Comparison of ENCODE assay signal across 1 cellular context in the genomic region with DNA sequence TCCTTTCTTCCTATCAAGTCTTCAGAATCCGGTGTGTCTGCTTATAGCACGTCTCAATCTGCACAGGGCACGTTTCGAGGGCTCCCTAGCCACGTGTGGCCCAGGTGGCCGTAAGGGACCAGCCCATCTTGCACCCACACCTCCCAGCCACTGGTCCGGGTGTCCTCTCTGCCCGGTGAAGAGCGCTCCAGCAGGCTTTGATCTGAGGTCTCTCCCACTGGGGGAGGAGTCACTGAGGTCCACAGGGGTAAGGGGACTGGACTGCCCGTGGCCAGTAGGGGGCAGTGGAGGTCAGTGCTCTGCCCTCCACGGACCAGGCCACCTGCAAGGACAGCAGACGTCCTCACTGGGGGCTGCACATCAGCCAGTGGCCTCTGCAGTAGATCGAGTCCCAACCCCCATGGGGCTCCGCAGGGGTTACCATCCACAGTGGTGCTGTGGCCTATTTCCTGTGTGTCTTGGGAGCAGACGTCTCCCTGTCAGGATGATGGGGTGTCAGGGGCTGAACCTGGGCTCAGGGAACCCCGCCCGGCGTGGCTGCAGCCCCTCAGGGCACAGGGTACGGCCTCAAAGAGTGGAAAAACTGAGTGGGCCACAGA.
TF ChIP-seq lines count a peak whose summit lies in the region.

No MANE protein-coding gene starts in this region.

TF ChIP-seq in HepG2, 621 proteins besides CTCF, POLR2A, EP300 and RAD21 (continued from another document and continues in another):
- TF ChIP-seq, protein P1, sequence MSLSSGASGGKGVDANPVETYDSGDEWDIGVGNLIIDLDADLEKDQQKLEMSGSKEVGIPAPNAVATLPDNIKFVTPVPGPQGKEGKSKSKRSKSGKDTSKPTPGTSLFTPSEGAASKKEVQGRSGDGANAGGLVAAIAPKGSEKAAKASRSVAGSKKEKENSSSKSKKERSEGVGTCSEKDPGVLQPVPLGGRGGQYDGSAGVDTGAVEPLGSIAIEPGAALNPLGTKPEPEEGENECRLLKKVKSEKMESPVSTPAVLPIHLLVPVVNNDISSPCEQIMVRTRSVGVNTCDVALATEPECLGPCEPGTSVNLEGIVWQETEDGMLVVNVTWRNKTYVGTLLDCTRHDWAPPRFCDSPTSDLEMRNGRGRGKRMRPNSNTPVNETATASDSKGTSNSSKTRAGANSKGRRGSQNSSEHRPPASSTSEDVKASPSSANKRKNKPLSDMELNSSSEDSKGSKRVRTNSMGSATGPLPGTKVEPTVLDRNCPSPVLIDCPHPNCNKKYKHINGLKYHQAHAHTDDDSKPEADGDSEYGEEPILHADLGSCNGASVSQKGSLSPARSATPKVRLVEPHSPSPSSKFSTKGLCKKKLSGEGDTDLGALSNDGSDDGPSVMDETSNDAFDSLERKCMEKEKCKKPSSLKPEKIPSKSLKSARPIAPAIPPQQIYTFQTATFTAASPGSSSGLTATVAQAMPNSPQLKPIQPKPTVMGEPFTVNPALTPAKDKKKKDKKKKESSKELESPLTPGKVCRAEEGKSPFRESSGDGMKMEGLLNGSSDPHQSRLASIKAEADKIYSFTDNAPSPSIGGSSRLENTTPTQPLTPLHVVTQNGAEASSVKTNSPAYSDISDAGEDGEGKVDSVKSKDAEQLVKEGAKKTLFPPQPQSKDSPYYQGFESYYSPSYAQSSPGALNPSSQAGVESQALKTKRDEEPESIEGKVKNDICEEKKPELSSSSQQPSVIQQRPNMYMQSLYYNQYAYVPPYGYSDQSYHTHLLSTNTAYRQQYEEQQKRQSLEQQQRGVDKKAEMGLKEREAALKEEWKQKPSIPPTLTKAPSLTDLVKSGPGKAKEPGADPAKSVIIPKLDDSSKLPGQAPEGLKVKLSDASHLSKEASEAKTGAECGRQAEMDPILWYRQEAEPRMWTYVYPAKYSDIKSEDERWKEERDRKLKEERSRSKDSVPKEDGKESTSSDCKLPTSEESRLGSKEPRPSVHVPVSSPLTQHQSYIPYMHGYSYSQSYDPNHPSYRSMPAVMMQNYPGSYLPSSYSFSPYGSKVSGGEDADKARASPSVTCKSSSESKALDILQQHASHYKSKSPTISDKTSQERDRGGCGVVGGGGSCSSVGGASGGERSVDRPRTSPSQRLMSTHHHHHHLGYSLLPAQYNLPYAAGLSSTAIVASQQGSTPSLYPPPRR (CRISPR knock-in tag; IDR thresholded peaks at IDR 0.05; ENCODE audit: borderline replicate concordance): peak; percentile 39; the same call in 1 of the 2 replicates
- TF ChIP-seq, protein P2, sequence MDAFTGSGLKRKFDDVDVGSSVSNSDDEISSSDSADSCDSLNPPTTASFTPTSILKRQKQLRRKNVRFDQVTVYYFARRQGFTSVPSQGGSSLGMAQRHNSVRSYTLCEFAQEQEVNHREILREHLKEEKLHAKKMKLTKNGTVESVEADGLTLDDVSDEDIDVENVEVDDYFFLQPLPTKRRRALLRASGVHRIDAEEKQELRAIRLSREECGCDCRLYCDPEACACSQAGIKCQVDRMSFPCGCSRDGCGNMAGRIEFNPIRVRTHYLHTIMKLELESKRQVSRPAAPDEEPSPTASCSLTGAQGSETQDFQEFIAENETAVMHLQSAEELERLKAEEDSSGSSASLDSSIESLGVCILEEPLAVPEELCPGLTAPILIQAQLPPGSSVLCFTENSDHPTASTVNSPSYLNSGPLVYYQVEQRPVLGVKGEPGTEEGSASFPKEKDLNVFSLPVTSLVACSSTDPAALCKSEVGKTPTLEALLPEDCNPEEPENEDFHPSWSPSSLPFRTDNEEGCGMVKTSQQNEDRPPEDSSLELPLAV (CRISPR knock-in tag; conservative IDR thresholded peaks at IDR 0.05; ENCODE audit: low read depth): no peak
- TF ChIP-seq PLRG1 (conservative IDR thresholded peaks at IDR 0.05) (no peak), SETDB1 (CRISPR knock-in tag; IDR thresholded peaks at IDR 0.05; ENCODE audit: borderline replicate concordance) (no peak), GFI1 (CRISPR knock-in tag; IDR thresholded peaks at IDR 0.05; ENCODE audit: borderline replicate concordance) (no peak), MXD1 (CRISPR knock-in tag; IDR thresholded peaks at IDR 0.05) (no peak), PRPF4 (IDR thresholded peaks at IDR 0.05; ENCODE audit: low read depth, low read length, poor library complexity, severe bottlenecking) (no peak), ZSCAN9 (CRISPR knock-in tag; IDR thresholded peaks at IDR 0.05; ENCODE audit: borderline replicate concordance) (no peak), NBN (conservative IDR thresholded peaks at IDR 0.05) (no peak), ZFAT (CRISPR knock-in tag; conservative IDR thresholded peaks at IDR 0.05) (no peak), SNAI1 (CRISPR knock-in tag; IDR thresholded peaks at IDR 0.05; ENCODE audit: borderline replicate concordance) (no peak), ZNF737 (CRISPR knock-in tag; IDR thresholded peaks at IDR 0.05; ENCODE audit: borderline replicate concordance) (0 out of 2 replicates have a peak, but pooled peaks have one; percentile 62), ZNF629 (CRISPR knock-in tag; conservative IDR thresholded peaks at IDR 0.05) (no peak; the same call in 1 of the 2 replicates), MAFF (IDR thresholded peaks at IDR 0.05; ENCODE audit: low read depth, low read length) (no peak), ZNF512 (CRISPR knock-in tag; IDR thresholded peaks at IDR 0.05) (no peak), ZNF354B (CRISPR knock-in tag; IDR thresholded peaks at IDR 0.05) (no peak), DDIT3 (CRISPR knock-in tag; IDR thresholded peaks at IDR 0.05) (no peak), GABPA (IDR thresholded peaks at IDR 0.05; ENCODE audit: low read depth, low read length) (no peak), GABPA (CRISPR knock-in tag; IDR thresholded peaks at IDR 0.05; ENCODE audit: low read depth) (no peak), MAFK (conservative IDR thresholded peaks at IDR 0.05 in 1 of 2, IDR thresholded peaks at IDR 0.05 in 1 of 2; ENCODE audit: low read length in 2 of 2) (no peak), ZNF3 (CRISPR knock-in tag; IDR thresholded peaks at IDR 0.05) (no peak), SIN3A (IDR thresholded peaks at IDR 0.05; ENCODE audit: borderline replicate concordance, low read depth, low read length) (no peak), ZBTB20 (CRISPR knock-in tag; IDR thresholded peaks at IDR 0.05; ENCODE audit: borderline replicate concordance, low read depth) (no peak), ZNF225 (CRISPR knock-in tag; IDR thresholded peaks at IDR 0.05) (no peak), DNMT1 (CRISPR knock-in tag; IDR thresholded peaks at IDR 0.05) (0 out of 2 replicates have a peak, but pooled peaks have one; percentile 55), ARHGAP35 (CRISPR knock-in tag; IDR thresholded peaks at IDR 0.05; ENCODE audit: borderline replicate concordance) (no peak), CBFB (CRISPR knock-in tag; IDR thresholded peaks at IDR 0.05) (no peak), ZNF17 (CRISPR knock-in tag; IDR thresholded peaks at IDR 0.05) (no peak), NONO (IDR thresholded peaks at IDR 0.05) (no peak), NONO (CRISPR knock-in tag; conservative IDR thresholded peaks at IDR 0.05) (no peak), KDM5B (CRISPR knock-in tag; IDR thresholded peaks at IDR 0.05; ENCODE audit: borderline replicate concordance) (peak; percentile 89), ZNF367 (CRISPR knock-in tag; IDR thresholded peaks at IDR 0.05; ENCODE audit: borderline replicate concordance) (no peak)
- TF ChIP-seq, protein P3, sequence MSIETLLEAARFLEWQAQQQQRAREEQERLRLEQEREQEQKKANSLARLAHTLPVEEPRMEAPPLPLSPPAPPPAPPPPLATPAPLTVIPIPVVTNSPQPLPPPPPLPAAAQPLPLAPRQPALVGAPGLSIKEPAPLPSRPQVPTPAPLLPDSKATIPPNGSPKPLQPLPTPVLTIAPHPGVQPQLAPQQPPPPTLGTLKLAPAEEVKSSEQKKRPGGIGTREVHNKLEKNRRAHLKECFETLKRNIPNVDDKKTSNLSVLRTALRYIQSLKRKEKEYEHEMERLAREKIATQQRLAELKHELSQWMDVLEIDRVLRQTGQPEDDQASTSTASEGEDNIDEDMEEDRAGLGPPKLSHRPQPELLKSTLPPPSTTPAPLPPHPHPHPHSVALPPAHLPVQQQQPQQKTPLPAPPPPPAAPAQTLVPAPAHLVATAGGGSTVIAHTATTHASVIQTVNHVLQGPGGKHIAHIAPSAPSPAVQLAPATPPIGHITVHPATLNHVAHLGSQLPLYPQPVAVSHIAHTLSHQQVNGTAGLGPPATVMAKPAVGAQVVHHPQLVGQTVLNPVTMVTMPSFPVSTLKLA (IDR thresholded peaks at IDR 0.05): peak; percentile 67
- TF ChIP-seq, protein P4, sequence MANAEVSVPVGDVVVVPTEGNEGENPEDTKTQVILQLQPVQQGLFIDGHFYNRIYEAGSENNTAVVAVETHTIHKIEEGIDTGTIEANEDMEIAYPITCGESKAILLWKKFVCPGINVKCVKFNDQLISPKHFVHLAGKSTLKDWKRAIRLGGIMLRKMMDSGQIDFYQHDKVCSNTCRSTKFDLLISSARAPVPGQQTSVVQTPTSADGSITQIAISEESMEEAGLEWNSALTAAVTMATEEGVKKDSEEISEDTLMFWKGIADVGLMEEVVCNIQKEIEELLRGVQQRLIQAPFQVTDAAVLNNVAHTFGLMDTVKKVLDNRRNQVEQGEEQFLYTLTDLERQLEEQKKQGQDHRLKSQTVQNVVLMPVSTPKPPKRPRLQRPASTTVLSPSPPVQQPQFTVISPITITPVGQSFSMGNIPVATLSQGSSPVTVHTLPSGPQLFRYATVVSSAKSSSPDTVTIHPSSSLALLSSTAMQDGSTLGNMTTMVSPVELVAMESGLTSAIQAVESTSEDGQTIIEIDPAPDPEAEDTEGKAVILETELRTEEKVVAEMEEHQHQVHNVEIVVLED (CRISPR knock-in tag; IDR thresholded peaks at IDR 0.05; ENCODE audit: borderline replicate concordance): no peak
- TF ChIP-seq, protein P5, sequence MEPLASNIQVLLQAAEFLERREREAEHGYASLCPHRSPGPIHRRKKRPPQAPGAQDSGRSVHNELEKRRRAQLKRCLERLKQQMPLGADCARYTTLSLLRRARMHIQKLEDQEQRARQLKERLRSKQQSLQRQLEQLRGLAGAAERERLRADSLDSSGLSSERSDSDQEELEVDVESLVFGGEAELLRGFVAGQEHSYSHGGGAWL (CRISPR knock-in tag; IDR thresholded peaks at IDR 0.05): peak; percentile 61; the same call in 1 of the 2 replicates
- TF ChIP-seq, protein P6, sequence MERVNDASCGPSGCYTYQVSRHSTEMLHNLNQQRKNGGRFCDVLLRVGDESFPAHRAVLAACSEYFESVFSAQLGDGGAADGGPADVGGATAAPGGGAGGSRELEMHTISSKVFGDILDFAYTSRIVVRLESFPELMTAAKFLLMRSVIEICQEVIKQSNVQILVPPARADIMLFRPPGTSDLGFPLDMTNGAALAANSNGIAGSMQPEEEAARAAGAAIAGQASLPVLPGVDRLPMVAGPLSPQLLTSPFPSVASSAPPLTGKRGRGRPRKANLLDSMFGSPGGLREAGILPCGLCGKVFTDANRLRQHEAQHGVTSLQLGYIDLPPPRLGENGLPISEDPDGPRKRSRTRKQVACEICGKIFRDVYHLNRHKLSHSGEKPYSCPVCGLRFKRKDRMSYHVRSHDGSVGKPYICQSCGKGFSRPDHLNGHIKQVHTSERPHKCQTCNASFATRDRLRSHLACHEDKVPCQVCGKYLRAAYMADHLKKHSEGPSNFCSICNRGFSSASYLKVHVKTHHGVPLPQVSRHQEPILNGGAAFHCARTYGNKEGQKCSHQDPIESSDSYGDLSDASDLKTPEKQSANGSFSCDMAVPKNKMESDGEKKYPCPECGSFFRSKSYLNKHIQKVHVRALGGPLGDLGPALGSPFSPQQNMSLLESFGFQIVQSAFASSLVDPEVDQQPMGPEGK (CRISPR knock-in tag; IDR thresholded peaks at IDR 0.05): peak; percentile 76
